Comparison of ENCODE assay signal across 13 cellular contexts in the genomic region with DNA sequence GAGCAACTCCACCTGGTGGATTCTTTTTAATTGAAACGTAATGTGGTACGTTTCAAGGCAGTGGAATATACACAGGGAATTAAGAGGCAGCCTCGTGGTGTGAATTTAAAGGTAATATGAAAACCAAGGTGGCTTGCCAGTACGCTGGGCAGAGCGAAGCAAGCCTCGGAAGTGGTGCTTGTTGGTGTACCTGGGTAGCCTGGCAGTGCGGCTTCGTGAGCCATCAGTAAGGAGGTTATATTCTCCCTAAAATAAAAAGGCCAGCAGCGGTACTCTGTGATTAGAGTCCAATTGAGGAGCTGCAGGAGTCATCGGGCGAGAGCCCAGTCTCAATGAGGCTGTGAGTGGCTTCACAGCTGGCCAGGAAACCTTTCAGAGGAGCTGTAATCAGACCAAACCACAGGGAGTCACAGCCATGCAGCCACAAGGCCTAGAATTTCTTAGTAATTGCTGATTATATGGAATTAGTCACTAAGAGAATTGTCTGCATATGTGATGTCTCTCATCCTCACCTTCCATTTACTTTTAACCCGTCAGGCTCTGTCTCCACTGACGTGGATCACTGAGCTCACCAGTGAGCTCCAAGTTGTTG. TPM values are rescaled to one million over a fixed set of nuclear protein-coding genes. Genes with fewer than 3 reads are reported as not detected.
DNase-seq lines count a peak whose midpoint lies in the region; ATAC-seq, FAIRE-seq and TF ChIP-seq lines count a peak whose summit lies in the region.
"Had no signal": no experiment of that assay in that cellular context is flagged by ENCODE, and none has a peak within 500 bp of the region (broad histone marks: within the 10 kb centered on the region; RNA-seq: fewer than 3 reads in every experiment).

No MANE protein-coding gene starts in this region.

- H3K79me2 ChIP-seq in astrocyte (ENCODE audit: insufficient read depth, low read length), result no peaks in the 10 kb centered on the region

- H3K27ac ChIP-seq in HEK293 (ENCODE audit: extremely low read depth, low read depth, low read length), result no peak overlapping the region
- H3K27ac ChIP-seq in astrocyte (ENCODE audit: low read depth, low read length), result peak overlapping the region; percentile 80
- H3K27ac ChIP-seq: HL-60, transverse colon had no signal

- peak overlapping the region; percentile 74 for H3K27ac Mint-ChIP-seq in astrocyte (ENCODE audit: unreplicated experiment)
- no peak overlapping the region for H3K27ac Mint-ChIP-seq in activated naive CD4-positive, alpha-beta T cell treated with anti-CD3 and anti-CD28 coated beads for 36 hours
- H3K27ac Mint-ChIP-seq: activated CD4-positive, alpha-beta memory T cell treated with anti-CD3 and anti-CD28 coated beads for 36 hours had no signal

- H3K9me3 ChIP-seq in HEK293 (ENCODE audit: control insufficient read depth, insufficient read depth, low read depth, low read length) (no peaks in the 10 kb centered on the region), astrocyte (ENCODE audit: insufficient read depth, low read depth, low read length) (no peaks in the 10 kb centered on the region)
- H3K9me3 ChIP-seq: transverse colon had no signal

- no peak overlapping the region for H3K4me3 ChIP-seq in HEK293 (ENCODE audit: low read depth, low read length)
- no peak overlapping the region for H3K4me3 ChIP-seq in astrocyte (ENCODE audit: insufficient read depth, low read depth, low read length)
- H3K4me3 ChIP-seq: transverse colon had no signal

- intact Hi-C loops in activated naive CD4-positive, alpha-beta T cell treated with anti-CD3 and anti-CD28 coated beads for 36 hours (cut with micrococcal nuclease), result no loop called here

- H3K27me3 ChIP-seq in astrocyte (ENCODE audit: insufficient read depth, low read length), result no peaks in the 10 kb centered on the region
- H3K27me3 ChIP-seq: transverse colon had no signal

- H3K9me3 Mint-ChIP-seq in astrocyte (ENCODE audit: unreplicated experiment), result peaks cover under 1% of the 10 kb centered on the region
- H3K9me3 Mint-ChIP-seq in activated naive CD4-positive, alpha-beta T cell treated with anti-CD3 and anti-CD28 coated beads for 36 hours, result no peaks in the 10 kb centered on the region
- H3K9me3 Mint-ChIP-seq: activated CD4-positive, alpha-beta memory T cell treated with anti-CD3 and anti-CD28 coated beads for 36 hours; neural crest cell had no signal

- no peak for TF ChIP-seq CTCF in HEK293 (tag by site-specific recombination; IDR thresholded peaks at IDR 0.05)
- TF ChIP-seq CTCF in astrocyte (IDR thresholded peaks at IDR 0.05; ENCODE audit: insufficient read depth, low read depth, low read length), result no peak

- H3K4me2 ChIP-seq in astrocyte (ENCODE audit: low read length), result peak overlapping the region; percentile 56

- H3K36me3 ChIP-seq in HEK293 (ENCODE audit: control insufficient read depth in 2 of 2, insufficient read depth in 1 of 2, low read length in 2 of 2) (peaks cover 0 to 27% of the 10 kb centered on the region in 2 experiments; a peak in 2 of 3 replicates), astrocyte (ENCODE audit: insufficient read depth, low read length) (no peaks in the 10 kb centered on the region)
- H3K36me3 ChIP-seq: transverse colon had no signal

- peaks cover 63% of the 10 kb centered on the region for H3K4me1 Mint-ChIP-seq in astrocyte (ENCODE audit: low read depth, unreplicated experiment)
- H3K4me1 Mint-ChIP-seq in activated naive CD4-positive, alpha-beta T cell treated with anti-CD3 and anti-CD28 coated beads for 36 hours (ENCODE audit: low read depth), result no peaks in the 10 kb centered on the region

- DNase-seq in AG20443 (ENCODE audit: low spot score) (peak; percentile 92), astrocyte (ENCODE audit: low read depth) (peak; percentile 99), iris pigment epithelial cell (ENCODE audit: low read depth) (peak; percentile 83), HTR-8/SVneo (ENCODE audit: insufficient read length, low spot score) (no peak), NCI-H2196 treated with DMSO at 0.1 percent for 48 hours (lab: John Stamatoyannopoulos, UW; ENCODE audit: unreplicated experiment) (no peak)
- DNase-seq in activated naive CD4-positive, alpha-beta T cell treated with anti-CD3 and anti-CD28 coated beads for 36 hours, result no peak
- DNase-seq: activated CD4-positive, alpha-beta memory T cell treated with anti-CD3 and anti-CD28 coated beads for 36 hours; transverse colon had no signal

- peak; percentile 34 for FAIRE-seq in astrocyte (lab: Jason Lieb, UNC)
- FAIRE-seq in HTR-8/SVneo (lab: Jason Lieb, UNC), result no peak
- FAIRE-seq: bronchial epithelial cell had no signal

- no peaks in the 10 kb centered on the region for H3K4me1 ChIP-seq in HEK293 (ENCODE audit: control insufficient read depth, insufficient read depth, low read length)
- H3K4me1 ChIP-seq in astrocyte (ENCODE audit: insufficient read depth, low read length), result peaks cover 48% of the 10 kb centered on the region
- H3K4me1 ChIP-seq: transverse colon had no signal

- POLR2A ChIA-PET in HEK293 (lab: Yijun Ruan, JAX), result no interaction called here

- CTCF ChIA-PET in HEK293 (lab: Yijun Ruan, JAX), result interaction anchor here (0.6 to 0.7 kb wide), 2 partner anchors 16 to 32 kb away, joined by 3 read pairs; no protein-coding TSS in a partner anchor
- CTCF ChIA-PET in activated naive CD4-positive, alpha-beta T cell treated with anti-CD3 and anti-CD28 coated beads for 36 hours (lab: Charles Lee), result no interaction called here

- no peak overlapping the region for H2AFZ ChIP-seq in astrocyte (ENCODE audit: low read depth, low read length)

- peak overlapping the region; percentile 56 for H3K9ac ChIP-seq in astrocyte (ENCODE audit: low read length)

- no peaks in the 10 kb centered on the region for H3K27me3 Mint-ChIP-seq in astrocyte (ENCODE audit: low read depth, unreplicated experiment)
- no peaks in the 10 kb centered on the region for H3K27me3 Mint-ChIP-seq in activated naive CD4-positive, alpha-beta T cell treated with anti-CD3 and anti-CD28 coated beads for 36 hours (ENCODE audit: low read depth)
- H3K27me3 Mint-ChIP-seq: activated CD4-positive, alpha-beta memory T cell treated with anti-CD3 and anti-CD28 coated beads for 36 hours had no signal

- peaks cover 29% of the 10 kb centered on the region for H3K36me3 Mint-ChIP-seq in astrocyte (ENCODE audit: low read depth, unreplicated experiment)
- H3K36me3 Mint-ChIP-seq in activated naive CD4-positive, alpha-beta T cell treated with anti-CD3 and anti-CD28 coated beads for 36 hours (ENCODE audit: low read depth), result no peaks in the 10 kb centered on the region

- no peaks in the 10 kb centered on the region for H4K20me1 ChIP-seq in astrocyte (ENCODE audit: insufficient read depth, low read length)

- no peak overlapping the region for H3K4me3 Mint-ChIP-seq in astrocyte (ENCODE audit: unreplicated experiment)
- no peak overlapping the region for H3K4me3 Mint-ChIP-seq in activated naive CD4-positive, alpha-beta T cell treated with anti-CD3 and anti-CD28 coated beads for 36 hours
- H3K4me3 Mint-ChIP-seq: activated CD4-positive, alpha-beta memory T cell treated with anti-CD3 and anti-CD28 coated beads for 36 hours; neural crest cell had no signal

- ATAC-seq in HG03196 (IDR thresholded peaks at IDR 0.05; ENCODE audit: unreplicated experiment), result no peak

TF ChIP-seq in HEK293, 187 proteins besides CTCF, POLR2A, EP300 and RAD21:
- TF ChIP-seq ZIC2 (tag by site-specific recombination; IDR thresholded peaks at IDR 0.05) (peak; percentile 21; the same call in 1 of the 2 replicates), ZNF658 (tag by site-specific recombination; IDR thresholded peaks at IDR 0.05) (no peak)
TF ChIP-seq in HEK293: peak in this region for 1.

RNA-seq across cellular contexts. Expression of gene DCP2, which starts 57.7 kb away (rescaled TPM):
- total RNA-seq in astrocyte, result 39.8 and 48.9 TPM in 2 replicates
- total RNA-seq in activated naive CD4-positive, alpha-beta T cell treated with anti-CD3 and anti-CD28 coated beads for 36 hours, result 100 to 1,000 TPM; 129 TPM

Comparison
In these comparisons a context has a peak if more than half of its experiments do, and no peak if none do; other contexts are left out.
1. DNase-seq: peak in AG20443 (single experiment), astrocyte (single experiment) and iris pigment epithelial cell (single experiment); none in HTR-8/SVneo (single experiment), NCI-H2196 treated with DMSO at 0.1 percent for 48 hours (single experiment) and activated naive CD4-positive, alpha-beta T cell treated with anti-CD3 and anti-CD28 coated beads for 36 hours (single experiment).